Comparison of ENCODE assay signal across 8 cellular contexts in genomic region chr20:51594999-51595532, GRCh38. TPM values are rescaled to one million over a fixed set of nuclear protein-coding genes. Genes with fewer than 3 reads are reported as not detected.
A peak's percentile ranks its signal among the peaks of the same experiment; 100 is the strongest.
DNase-seq lines count a peak whose midpoint lies in the region; ATAC-seq and TF ChIP-seq lines count a peak whose summit lies in the region.

No MANE protein-coding gene starts in this region.

- ATAC-seq in GM19328 (IDR thresholded peaks at IDR 0.05; ENCODE audit: unreplicated experiment) (peak; percentile 88), HG03457 (IDR thresholded peaks at IDR 0.05; ENCODE audit: unreplicated experiment) (peak; percentile 89)

- peak; percentile 93 for DNase-seq in NCI-H526 treated with DMSO at 0.1 percent for 48 hours (lab: John Stamatoyannopoulos, UW)
- peak; percentile 77 to 80 for DNase-seq in activated CD4-positive, alpha-beta T cell treated with anti-CD3 and anti-CD28 coated beads for 4 hours
- DNase-seq in colonic mucosa = peak; percentile 86
- DNase-seq in stimulated activated CD4-positive, alpha-beta T cell treated with anti-CD3 and anti-CD28 coated beads, TNF-alpha, amount 100 ng/mL, for 24 hours (ENCODE audit: low read depth in 3 of 3) = peak; percentile 53 to 80 (median 62)

- TF ChIP-seq RAD21 in liver (IDR thresholded peaks at IDR 0.05) = peak; percentile 99

- H3K36me3 ChIP-seq in BLaER1 (0 out of 2 replicates have a peak, but pooled peaks cover 5% of the 10 kb centered on the region), colonic mucosa (no peaks in the 10 kb centered on the region), liver (ENCODE audit: control insufficient read depth in 4 of 4, insufficient read depth in 3 of 4, low read depth in 1 of 4, low read length in 3 of 4) (peaks cover 0 to 13% (median 4%) of the 10 kb centered on the region in 4 donors)

- H3K27ac ChIP-seq in BLaER1 (peak overlapping the region; percentile 56), colonic mucosa (no peak overlapping the region), liver (ENCODE audit: low read depth in 1 of 2, low read length in 2 of 2) (no peak overlapping the region)

- TF ChIP-seq CTCF in colonic mucosa (IDR thresholded peaks at IDR 0.05) = peak; percentile 83
- peak; percentile 95 for TF ChIP-seq CTCF in liver (IDR thresholded peaks at IDR 0.05; ENCODE audit: low read depth, low read length, missing input control)

- H3K4me1 ChIP-seq in BLaER1 (peaks cover 50% of the 10 kb centered on the region), colonic mucosa (no peaks in the 10 kb centered on the region), liver (ENCODE audit: control insufficient read depth in 4 of 4, insufficient read depth in 4 of 4, low read length in 3 of 4) (peaks cover 0 to 4% (median under 1%) of the 10 kb centered on the region in 4 donors)

- H3K4me2 ChIP-seq in BLaER1 = peak overlapping the region; percentile 68

- no peaks in the 10 kb centered on the region for H4K20me1 ChIP-seq in BLaER1

- H3K27me3 ChIP-seq in BLaER1 (no peaks in the 10 kb centered on the region), colonic mucosa (no peaks in the 10 kb centered on the region), liver (ENCODE audit: control insufficient read depth in 4 of 4, insufficient read depth in 4 of 4, low read length in 3 of 4) (no peaks in the 10 kb centered on the region)

- intact Hi-C loops in colonic mucosa (cut with DNase I) = loop anchor here (2.0 to 10.0 kb wide), 2 partner anchors 222 to 610 kb away; no protein-coding TSS in a partner anchor

- peak overlapping the region; percentile 2; the same call in 1 of the 2 replicates for H3K9ac ChIP-seq in BLaER1
- H3K9ac ChIP-seq in colonic mucosa (ENCODE audit: low read depth in 2 of 2, low read length in 2 of 2) = no peak overlapping the region
- no peak overlapping the region for H3K9ac ChIP-seq in liver (ENCODE audit: low read depth in 1 of 2, low read length in 2 of 2)

- H3K4me3 ChIP-seq in BLaER1 (no peak overlapping the region), colonic mucosa (no peak overlapping the region), liver (ENCODE audit: low read depth in 1 of 3, low read length in 3 of 3) (no peak overlapping the region)

- WGBS in liver = 10% methylated on average over 14 of the region's 14 CpGs

- H3K9me3 ChIP-seq in BLaER1 (no peaks in the 10 kb centered on the region), colonic mucosa (no peaks in the 10 kb centered on the region), liver (ENCODE audit: control insufficient read depth in 4 of 4, low read length in 3 of 4) (no peaks in the 10 kb centered on the region)

TF ChIP-seq in liver, 16 proteins besides CTCF, POLR2A, EP300 and RAD21:
- TF ChIP-seq NR2F2 (IDR thresholded peaks at IDR 0.05) (no peak), FOXA2 (IDR thresholded peaks at IDR 0.05) (no peak), RXRA (IDR thresholded peaks at IDR 0.05) (peak; percentile 58 to 84), ATF3 (IDR thresholded peaks at IDR 0.05) (no peak), EGR1 (IDR thresholded peaks at IDR 0.05; ENCODE audit: low read depth in 2 of 2) (no peak), ZBTB33 (IDR thresholded peaks at IDR 0.05) (no peak), HNF4G (IDR thresholded peaks at IDR 0.05) (no peak), GABPA (IDR thresholded peaks at IDR 0.05 in 1 of 2, conservative IDR thresholded peaks at IDR 0.05 in 1 of 2) (peak in 1 of 2 donors; percentile 1), REST (IDR thresholded peaks at IDR 0.05) (no peak), JUND (IDR thresholded peaks at IDR 0.05) (no peak), TAF1 (conservative IDR thresholded peaks at IDR 0.05) (no peak), HNF4A (conservative IDR thresholded peaks at IDR 0.05) (no peak), YY1 (IDR thresholded peaks at IDR 0.05) (peak; percentile 16), SP1 (IDR thresholded peaks at IDR 0.05) (no peak), MAX (IDR thresholded peaks at IDR 0.05) (peak; percentile 74), FOXA1 (IDR thresholded peaks at IDR 0.05) (no peak)

RNA-seq across cellular contexts. Expression of gene NFATC2, which starts 52.5 kb away (rescaled TPM):
- 1 to 10 TPM; 5.8 to 7.3 TPM for total RNA-seq in colonic mucosa
- total RNA-seq in liver = 1 to 10 TPM; 3.5 to 6.7 TPM
- 1 to 10 TPM; 1.2 to 1.6 TPM for polyA plus RNA-seq in liver
